In the genomic region with DNA sequence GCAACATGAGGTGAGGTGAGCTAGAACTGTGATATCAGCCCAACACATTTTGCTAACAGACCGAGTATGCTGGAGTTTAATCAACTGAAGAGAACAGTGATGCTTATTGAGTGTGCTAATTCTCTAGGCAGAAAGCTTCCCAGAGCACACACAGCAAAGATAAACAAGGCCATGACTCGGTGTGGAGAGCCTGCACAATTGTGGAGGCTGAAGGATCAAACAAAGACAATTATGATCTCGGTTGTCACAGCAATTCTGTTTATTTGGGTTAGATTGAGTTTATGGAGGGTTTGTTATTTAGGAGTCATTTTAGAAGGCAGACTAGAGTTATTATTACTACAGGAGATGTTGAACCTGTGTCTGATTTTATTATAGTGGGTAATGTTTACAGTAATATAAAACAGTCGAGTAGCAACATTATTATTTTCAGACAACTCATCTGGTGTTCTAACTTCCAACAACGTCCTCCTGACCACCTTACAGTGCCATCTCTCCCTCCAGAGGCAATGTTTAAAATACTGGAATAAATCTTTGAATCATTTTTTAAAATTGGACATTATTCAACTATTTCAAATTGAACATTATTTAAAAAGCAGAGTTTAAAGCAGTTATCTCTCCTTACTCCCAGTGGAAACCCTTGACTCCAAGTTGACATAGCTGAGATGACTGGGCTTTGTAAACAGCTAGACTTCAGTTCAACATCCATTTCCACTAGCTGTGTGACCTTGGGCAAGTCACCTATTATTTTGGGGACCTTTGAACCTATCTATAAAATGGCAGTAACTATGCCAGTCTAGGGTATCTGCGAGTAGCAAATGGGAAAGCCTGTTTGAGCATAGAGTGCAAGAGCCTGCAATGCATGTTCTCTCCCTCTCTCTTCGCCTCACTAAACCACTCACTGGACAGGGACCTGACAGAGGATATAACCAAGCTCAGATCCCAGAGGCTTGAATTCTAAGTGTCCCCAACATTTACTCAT, we compare ENCODE assay signal across 21 cellular contexts. TPM values are rescaled to one million over a fixed set of nuclear protein-coding genes. Genes with fewer than 3 reads are reported as not detected.
A peak's percentile ranks its signal among the peaks of the same experiment; 100 is the strongest.
DNase-seq lines count a peak whose midpoint lies in the region; ATAC-seq, FAIRE-seq and TF ChIP-seq lines count a peak whose summit lies in the region.
"Had no signal": no experiment of that assay in that cellular context is flagged by ENCODE, and none has a peak within 500 bp of the region (broad histone marks: within the 10 kb centered on the region; RNA-seq: fewer than 3 reads in every experiment).

No MANE protein-coding gene starts in this region.

- no peaks in the 10 kb centered on the region for H3K36me3 ChIP-seq in osteoblast (ENCODE audit: insufficient read depth, low read length)
- no peaks in the 10 kb centered on the region for H3K36me3 ChIP-seq in spleen
- no peaks in the 10 kb centered on the region for H3K36me3 ChIP-seq in CD8-positive, alpha-beta memory T cell (ENCODE audit: insufficient read depth, low read length)
- H3K36me3 ChIP-seq: colonic mucosa, left lung had no signal

- no peak overlapping the region for H2AFZ ChIP-seq in osteoblast (ENCODE audit: low read length)
- H2AFZ ChIP-seq: GM23248 had no signal

- H3K27ac Mint-ChIP-seq in brain (peak overlapping the region in 3 of 5 experiments; percentile 31 to 74 (median 62)), T-cell (no peak overlapping the region)
- H3K27ac Mint-ChIP-seq in CD8-positive, alpha-beta memory T cell = peak overlapping the region in 1 of 8 donors; percentile 21
- H3K27ac Mint-ChIP-seq: activated CD8-positive, alpha-beta T cell treated with anti-CD3 and anti-CD28 coated beads for 36 hours; activated T-helper 2 cell treated with anti-CD3 and anti-CD28 coated beads, Interferon-gamma antibody, Interleukin-2, Interleukin-4, amounts not matched to agents 10 μg/mL and 5 μg/mL and 100 μg/mL, durations not matched to agents 14 hours and 24 hours and 36 hours; naive thymus-derived CD8-positive, alpha-beta T cell; stimulated activated naive B cell treated with anti-CD40 and anti-IgM and Interleukin-4, amounts not matched to agents 10 μg/mL and 1 μg/mL and 100 μg/mL, for 72 hours had no signal

- TF ChIP-seq CTCF in A549 (IDR thresholded peaks at IDR 0.05) (no peak), brain (conservative IDR thresholded peaks at IDR 0.05) (no peak), osteoblast (IDR thresholded peaks at IDR 0.05; ENCODE audit: extremely low read depth, low read depth, low read length) (no peak), spleen (IDR thresholded peaks at IDR 0.05 in 8 of 11, conservative IDR thresholded peaks at IDR 0.05 in 3 of 11) (no peak)

- H3K4me3 ChIP-seq in A549 = no peak overlapping the region
- no peak overlapping the region for H3K4me3 ChIP-seq in osteoblast (ENCODE audit: insufficient read depth, low read length)
- no peak overlapping the region for H3K4me3 ChIP-seq in spleen
- H3K4me3 ChIP-seq in CD8-positive, alpha-beta memory T cell (ENCODE audit: low read length) = no peak overlapping the region
- H3K4me3 ChIP-seq: colonic mucosa, GM23248, left lung had no signal

- no peaks in the 10 kb centered on the region for H3K79me2 ChIP-seq in osteoblast (ENCODE audit: insufficient read depth, low read length)

- DNase-seq in A549 (ENCODE audit: low read depth in 1 of 2, low spot score in 1 of 2) (no peak), M059J (ENCODE audit: low read depth) (peak; percentile 52), osteoblast (ENCODE audit: insufficient read length, low spot score, missing footprints) (peak; percentile 42), T-cell (no peak), spleen (no peak)
- no peak for DNase-seq in activated CD4-positive, alpha-beta T cell treated with anti-CD3 and anti-CD28 coated beads for 4 hours
- no peak for DNase-seq in CD8-positive, alpha-beta memory T cell
- DNase-seq: activated CD8-positive, alpha-beta T cell treated with anti-CD3 and anti-CD28 coated beads for 36 hours; amniotic stem cell; colonic mucosa; GM23248; IMR-90; left lung; naive thymus-derived CD8-positive, alpha-beta T cell; NCI-H1105; stimulated activated naive B cell treated with anti-CD40 and anti-IgM and Interleukin-4, amounts not matched to agents 10 μg/mL and 1 μg/mL and 100 μg/mL, for 72 hours had no signal

- ATAC-seq in A549 (peak; percentile 24 to 30; a peak in 2 of 6 replicates), T-cell (replicated peaks in 1 of 4) (no peak)
- ATAC-seq: activated CD8-positive, alpha-beta T cell treated with anti-CD3 and anti-CD28 coated beads for 36 hours; esophagus mucosa; naive thymus-derived CD8-positive, alpha-beta T cell; stimulated activated naive B cell treated with anti-CD40 and anti-IgM and Interleukin-4, amounts not matched to agents 10 μg/mL and 1 μg/mL and 100 μg/mL, for 72 hours had no signal

- no peak for FAIRE-seq in A549 (lab: Jason Lieb, UNC)
- FAIRE-seq: TTC549 had no signal

- 61% methylated on average over 7 of the region's 7 CpGs for WGBS in A549 (ENCODE audit: missing lambda C conversion rate)
- WGBS in spleen, 5 donors = 77 to 81% (median 80%) methylated on average over 7 of the region's 7 CpGs

- TF ChIP-seq RAD21 in A549 (conservative IDR thresholded peaks at IDR 0.05 in 1 of 2, IDR thresholded peaks at IDR 0.05 in 1 of 2) = no peak

- no peak for TF ChIP-seq EP300 in A549 (IDR thresholded peaks at IDR 0.05)

- H3K9me3 Mint-ChIP-seq in brain (peaks cover 0 to 3% (median 0%) of the 10 kb centered on the region in 5 experiments), T-cell (no peaks in the 10 kb centered on the region)
- H3K9me3 Mint-ChIP-seq in CD8-positive, alpha-beta memory T cell = no peaks in the 10 kb centered on the region
- H3K9me3 Mint-ChIP-seq: activated CD8-positive, alpha-beta T cell treated with anti-CD3 and anti-CD28 coated beads for 36 hours; activated T-helper 2 cell treated with anti-CD3 and anti-CD28 coated beads, Interferon-gamma antibody, Interleukin-2, Interleukin-4, amounts not matched to agents 10 μg/mL and 5 μg/mL and 100 μg/mL, durations not matched to agents 14 hours and 24 hours and 36 hours had no signal

- H3K9me3 ChIP-seq in A549 = no peaks in the 10 kb centered on the region
- no peaks in the 10 kb centered on the region for H3K9me3 ChIP-seq in osteoblast (ENCODE audit: low read depth, low read length)
- H3K9me3 ChIP-seq in spleen = no peaks in the 10 kb centered on the region
- no peaks in the 10 kb centered on the region for H3K9me3 ChIP-seq in CD8-positive, alpha-beta memory T cell (ENCODE audit: low read length)
- H3K9me3 ChIP-seq: colonic mucosa, left lung had no signal

- H3K27me3 Mint-ChIP-seq in brain (peaks cover 3% of the 10 kb centered on the region), T-cell (peaks cover 19 to 21% of the 10 kb centered on the region in 2 donors)
- H3K27me3 Mint-ChIP-seq in CD8-positive, alpha-beta memory T cell = peaks cover 0 to 32% of the 10 kb centered on the region in 2 donors

- no peak overlapping the region for H3K4me3 Mint-ChIP-seq in brain
- H3K4me3 Mint-ChIP-seq in T-cell = no peak overlapping the region
- no peak overlapping the region for H3K4me3 Mint-ChIP-seq in CD8-positive, alpha-beta memory T cell
- H3K4me3 Mint-ChIP-seq: activated CD8-positive, alpha-beta T cell treated with anti-CD3 and anti-CD28 coated beads for 36 hours; naive thymus-derived CD8-positive, alpha-beta T cell; stimulated activated naive B cell treated with anti-CD40 and anti-IgM and Interleukin-4, amounts not matched to agents 10 μg/mL and 1 μg/mL and 100 μg/mL, for 72 hours had no signal

- intact Hi-C loops in spleen (cut with DNase I; ENCODE audit: low total_unique reads) = no loop called here

- H3K4me2 ChIP-seq in A549 (peak overlapping the region; percentile 37), osteoblast (ENCODE audit: insufficient read depth, low read length) (no peak overlapping the region)

- H3K4me1 Mint-ChIP-seq in brain = peaks cover 16% of the 10 kb centered on the region
- no peaks in the 10 kb centered on the region for H3K4me1 Mint-ChIP-seq in T-cell
- H3K4me1 Mint-ChIP-seq in CD8-positive, alpha-beta memory T cell = no peaks in the 10 kb centered on the region
- H3K4me1 Mint-ChIP-seq: naive thymus-derived CD8-positive, alpha-beta T cell; stimulated activated naive B cell treated with anti-CD40 and anti-IgM and Interleukin-4, amounts not matched to agents 10 μg/mL and 1 μg/mL and 100 μg/mL, for 72 hours had no signal

- H3K36me3 Mint-ChIP-seq in brain (no peaks in the 10 kb centered on the region), T-cell (no peaks in the 10 kb centered on the region)
- H3K36me3 Mint-ChIP-seq in CD8-positive, alpha-beta memory T cell = peaks cover 0 to 9% (median 0%) of the 10 kb centered on the region in 3 donors
- H3K36me3 Mint-ChIP-seq: stimulated activated naive B cell treated with anti-CD40 and anti-IgM and Interleukin-4, amounts not matched to agents 10 μg/mL and 1 μg/mL and 100 μg/mL, for 72 hours had no signal

- H3K27ac ChIP-seq in A549 (0 out of 6 replicates have a peak overlapping the region, but pooled peaks have one; percentile 9 to 43), osteoblast (ENCODE audit: low read depth, low read length) (no peak overlapping the region), spleen (no peak overlapping the region)
- H3K27ac ChIP-seq in CD8-positive, alpha-beta memory T cell (ENCODE audit: low read depth, low read length) = no peak overlapping the region
- H3K27ac ChIP-seq: colonic mucosa, left lung had no signal

- H3K4me1 ChIP-seq in A549 (peaks cover 35% of the 10 kb centered on the region), osteoblast (ENCODE audit: insufficient read depth, low read length) (no peaks in the 10 kb centered on the region), spleen (no peaks in the 10 kb centered on the region)
- no peaks in the 10 kb centered on the region for H3K4me1 ChIP-seq in CD8-positive, alpha-beta memory T cell (ENCODE audit: insufficient read depth, low read length)
- H3K4me1 ChIP-seq: colonic mucosa, left lung had no signal

- POLR2A ChIA-PET in A549 (lab: Yijun Ruan, JAX) (no interaction called here), T-cell (lab: Charles Lee) (no interaction called here)
- POLR2A ChIA-PET in CD8-positive, alpha-beta memory T cell (lab: Charles Lee) = no interaction called here

- H4K20me1 ChIP-seq in osteoblast (ENCODE audit: insufficient read depth, low read length) = no peaks in the 10 kb centered on the region

- TF ChIP-seq POLR2A in A549 (IDR thresholded peaks at IDR 0.05; ENCODE audit: low read length) (no peak), spleen (IDR thresholded peaks at IDR 0.05) (no peak)

- CTCF ChIA-PET in A549 (lab: Yijun Ruan, JAX) (interaction anchor here (1.5 kb wide), 1 partner anchor 21 kb away, joined by 3 read pairs; no protein-coding TSS in a partner anchor), T-cell (lab: Charles Lee) (no interaction called here)
- CTCF ChIA-PET in CD8-positive, alpha-beta memory T cell (lab: Charles Lee) = no interaction called here

- H3K27me3 ChIP-seq in osteoblast (ENCODE audit: insufficient read depth, low read length) (no peaks in the 10 kb centered on the region), spleen (replicated peaks in 1 of 7) (peaks cover 0 to 5% (median 0%) of the 10 kb centered on the region in 7 donors)
- H3K27me3 ChIP-seq in CD8-positive, alpha-beta memory T cell (ENCODE audit: insufficient read depth, low read length, poor library complexity, severe bottlenecking) = no peaks in the 10 kb centered on the region
- H3K27me3 ChIP-seq: colonic mucosa, left lung had no signal

RNA-seq across cellular contexts. Expression of gene DPT, which starts 40.0 kb away (rescaled TPM):
- polyA plus RNA-seq in A549 (2011; rRNA removed) (not detected in 2 replicates), A549 (2017; fragmentation: RNase III; extraction: RNeasy Plus Mini Kit Qiagen cat#74134 plus additional on column Dnase treatment) (not detected in 3 replicates), brain (ENCODE audit: insufficient read depth, low read depth, low replicate concordance) (not detected), spleen (1 to 10 TPM in 1 of 3 donors, under 1 TPM in 2; 0.93 to 7.2 (median 0.96) TPM)
- polyA plus RNA-seq in A549 (2012; cell fraction: cytosol; rRNA removed) = not detected in 2 replicates
- not detected in 2 replicates for polyA plus RNA-seq in A549 (2012; cell fraction: nucleus; rRNA removed)
- not detected in 2 replicates for polyA minus RNA-seq in A549 (2011; rRNA and poly(A)+ RNA removed)
- total RNA-seq in M059J (2014; rRNA removed; shearing (Covaris generic)) = not detected in 2 replicates
- total RNA-seq in osteoblast (2.4 and 4.3 TPM in 2 replicates), T-cell (not detected), spleen (under 1 TPM in 2 of 7 donors, not detected in 5; 0.37 to 0.44 TPM)
- total RNA-seq in CD8-positive, alpha-beta memory T cell = not detected
- not detected for polyA plus RNA-seq in CD8-positive, alpha-beta memory T cell
- total RNA-seq: activated CD8-positive, alpha-beta T cell treated with anti-CD3 and anti-CD28 coated beads for 36 hours; activated T-helper 2 cell treated with anti-CD3 and anti-CD28 coated beads, Interferon-gamma antibody, Interleukin-2, Interleukin-4, amounts not matched to agents 10 μg/mL and 5 μg/mL and 100 μg/mL, durations not matched to agents 14 hours and 24 hours and 36 hours; IMR-90; naive thymus-derived CD8-positive, alpha-beta T cell; SK-MEL-5 had no signal
- polyA plus RNA-seq: IMR-90; naive thymus-derived CD8-positive, alpha-beta T cell had no signal

Comparison
In these comparisons a context has a peak if more than half of its experiments do, and no peak if none do; other contexts are left out.
1. ATAC-seq: peak in A549 (2 of 2); none in T-cell (0 of 4).
2. DNase-seq: peak in M059J (single experiment) and osteoblast (single experiment); none in A549 (0 of 2), T-cell (0 of 34), spleen (single experiment), activated CD4-positive, alpha-beta T cell treated with anti-CD3 and anti-CD28 coated beads for 4 hours (0 of 2) and CD8-positive, alpha-beta memory T cell (0 of 5).
3. H3K27ac ChIP-seq: peak in A549 (2 of 2); none in osteoblast (single experiment), spleen (0 of 8) and CD8-positive, alpha-beta memory T cell (single experiment).
4. H3K27ac Mint-ChIP-seq: peak in brain (3 of 5); none in T-cell (0 of 2).